Comparison of ENCODE assay signal across 19 cellular contexts in genomic region chr9:129275626-129276247, GRCh38.
DNase-seq lines count a peak whose midpoint lies in the region; TF ChIP-seq lines count a peak whose summit lies in the region.
"Had no signal": no experiment of that assay in that cellular context is flagged by ENCODE, and none has a peak within 500 bp of the region (broad histone marks: within the 10 kb centered on the region; RNA-seq: fewer than 3 reads in every experiment).

No MANE protein-coding gene starts in this region.

- H3K27me3 ChIP-seq in BLaER1 (no peaks in the 10 kb centered on the region), BE2C (no peaks in the 10 kb centered on the region)
- H3K27me3 ChIP-seq: vagina had no signal

- H3K36me3 Mint-ChIP-seq in HFFc6 (ENCODE audit: low read depth) (no peaks in the 10 kb centered on the region), chondrocyte (ENCODE audit: low read depth) (no peaks in the 10 kb centered on the region), nephron (ENCODE audit: low read depth) (no peaks in the 10 kb centered on the region)
- H3K36me3 Mint-ChIP-seq: activated naive CD8-positive, alpha-beta T cell; immature natural killer cell had no signal

- no peaks in the 10 kb centered on the region; the same call in 1 of the 2 replicates for H4K20me1 ChIP-seq in BLaER1

- H3K4me1 Mint-ChIP-seq in HFFc6 (ENCODE audit: low read depth) (peaks cover 32% of the 10 kb centered on the region), chondrocyte (ENCODE audit: low read depth) (peaks cover 46% of the 10 kb centered on the region), nephron (peaks cover 22% of the 10 kb centered on the region)

- no peaks in the 10 kb centered on the region; the same call in 1 of the 2 replicates for H3K9me3 ChIP-seq in BLaER1
- no peaks in the 10 kb centered on the region for H3K9me3 ChIP-seq in BE2C
- H3K9me3 ChIP-seq: vagina had no signal

- H3K36me3 ChIP-seq in BLaER1 = no peaks in the 10 kb centered on the region
- H3K36me3 ChIP-seq in BE2C = no peaks in the 10 kb centered on the region
- H3K36me3 ChIP-seq: vagina had no signal

- H3K4me3 ChIP-seq in BLaER1 (no peak overlapping the region), BE2C (ENCODE audit: low read depth, low read length) (no peak overlapping the region)
- H3K4me3 ChIP-seq: vagina had no signal

- no peak overlapping the region for H3K9ac ChIP-seq in BLaER1

- DNase-seq in HFFc6 (peak; percentile 31), chondrocyte (ENCODE audit: low spot score) (peak; percentile 28), NCI-H446 treated with DMSO at 0.1 percent for 48 hours (lab: John Stamatoyannopoulos, UW) (no peak), BE2C (no peak), amniotic stem cell (lab: John Stamatoyannopoulos, UW) (no peak), erythroblast (lab: John Stamatoyannopoulos, UW) (no peak)
- DNase-seq: central memory CD4-positive, alpha-beta T cell; DND-41; immature natural killer cell; NCI-H1417; NCI-H510A treated with DMSO at 0.1 percent for 48 hours; nucleus accumbens; OCI-M1; small intestine had no signal

- H3K4me2 ChIP-seq in BLaER1 = peak overlapping the region; percentile 96

- no peak overlapping the region for H3K27ac Mint-ChIP-seq in HFFc6
- H3K27ac Mint-ChIP-seq in chondrocyte (ENCODE audit: unreplicated experiment) = no peak overlapping the region
- H3K27ac Mint-ChIP-seq in nephron = peak overlapping the region in 2 of 3 experiments; percentile 7 to 60
- H3K27ac Mint-ChIP-seq: activated naive CD8-positive, alpha-beta T cell had no signal

- H3K4me3 Mint-ChIP-seq in HFFc6 = no peak overlapping the region
- no peak overlapping the region for H3K4me3 Mint-ChIP-seq in chondrocyte (ENCODE audit: unreplicated experiment)
- no peak overlapping the region for H3K4me3 Mint-ChIP-seq in nephron
- H3K4me3 Mint-ChIP-seq: activated naive CD8-positive, alpha-beta T cell; immature natural killer cell; stimulated activated naive CD8-positive, alpha-beta T cell treated with anti-CD3 and anti-CD28 coated beads, Interleukin-15, Interleukin-2, amounts not matched to agents 100 ng/mL and 50 ng/mL, for 24 hours had no signal

- no peak for TF ChIP-seq CTCF in HFFc6 (IDR thresholded peaks at IDR 0.05)
- TF ChIP-seq CTCF in chondrocyte (IDR thresholded peaks at IDR 0.05) = no peak
- TF ChIP-seq CTCF in nephron (IDR thresholded peaks at IDR 0.05; ENCODE audit: unreplicated experiment in 3 of 3) = no peak
- no peak for TF ChIP-seq CTCF in BE2C (IDR thresholded peaks at IDR 0.05; ENCODE audit: low read depth, low read length)

- H3K9me3 Mint-ChIP-seq in HFFc6 (no peaks in the 10 kb centered on the region), chondrocyte (ENCODE audit: low read depth) (no peaks in the 10 kb centered on the region), nephron (no peaks in the 10 kb centered on the region)
- H3K9me3 Mint-ChIP-seq: immature natural killer cell; stimulated activated naive CD8-positive, alpha-beta T cell treated with anti-CD3 and anti-CD28 coated beads, Interleukin-15, Interleukin-2, amounts not matched to agents 100 ng/mL and 50 ng/mL, for 24 hours had no signal

- H3K27me3 Mint-ChIP-seq in HFFc6 (ENCODE audit: insufficient read depth) = peaks cover 17% of the 10 kb centered on the region
- no peaks in the 10 kb centered on the region for H3K27me3 Mint-ChIP-seq in chondrocyte (ENCODE audit: low read depth)
- peaks cover 34% of the 10 kb centered on the region for H3K27me3 Mint-ChIP-seq in nephron (ENCODE audit: low read depth)
- H3K27me3 Mint-ChIP-seq: activated naive CD8-positive, alpha-beta T cell; stimulated activated naive CD8-positive, alpha-beta T cell treated with anti-CD3 and anti-CD28 coated beads, Interleukin-15, Interleukin-2, amounts not matched to agents 100 ng/mL and 50 ng/mL, for 24 hours had no signal

- H3K4me1 ChIP-seq in BLaER1 = peaks cover 90% of the 10 kb centered on the region
- H3K4me1 ChIP-seq in BE2C = peaks cover 7% of the 10 kb centered on the region; the same call in 1 of the 2 replicates

- no peak for TF ChIP-seq POLR2A in erythroblast (IDR thresholded peaks at IDR 0.05; ENCODE audit: low read length)

- H3K27ac ChIP-seq in BLaER1 = no peak overlapping the region
- H3K27ac ChIP-seq: vagina had no signal

Comparison
In these comparisons a context has a peak if more than half of its experiments do, and no peak if none do; other contexts are left out.
1. DNase-seq: peak in HFFc6 (single experiment) and chondrocyte (single experiment); none in NCI-H446 treated with DMSO at 0.1 percent for 48 hours (single experiment), BE2C (single experiment), amniotic stem cell (single experiment) and erythroblast (0 of 2).
2. H3K27ac Mint-ChIP-seq: peak in nephron (2 of 3); none in HFFc6 (single experiment) and chondrocyte (single experiment).